Comparison of ENCODE assay signal across 8 cellular contexts in the genomic region with DNA sequence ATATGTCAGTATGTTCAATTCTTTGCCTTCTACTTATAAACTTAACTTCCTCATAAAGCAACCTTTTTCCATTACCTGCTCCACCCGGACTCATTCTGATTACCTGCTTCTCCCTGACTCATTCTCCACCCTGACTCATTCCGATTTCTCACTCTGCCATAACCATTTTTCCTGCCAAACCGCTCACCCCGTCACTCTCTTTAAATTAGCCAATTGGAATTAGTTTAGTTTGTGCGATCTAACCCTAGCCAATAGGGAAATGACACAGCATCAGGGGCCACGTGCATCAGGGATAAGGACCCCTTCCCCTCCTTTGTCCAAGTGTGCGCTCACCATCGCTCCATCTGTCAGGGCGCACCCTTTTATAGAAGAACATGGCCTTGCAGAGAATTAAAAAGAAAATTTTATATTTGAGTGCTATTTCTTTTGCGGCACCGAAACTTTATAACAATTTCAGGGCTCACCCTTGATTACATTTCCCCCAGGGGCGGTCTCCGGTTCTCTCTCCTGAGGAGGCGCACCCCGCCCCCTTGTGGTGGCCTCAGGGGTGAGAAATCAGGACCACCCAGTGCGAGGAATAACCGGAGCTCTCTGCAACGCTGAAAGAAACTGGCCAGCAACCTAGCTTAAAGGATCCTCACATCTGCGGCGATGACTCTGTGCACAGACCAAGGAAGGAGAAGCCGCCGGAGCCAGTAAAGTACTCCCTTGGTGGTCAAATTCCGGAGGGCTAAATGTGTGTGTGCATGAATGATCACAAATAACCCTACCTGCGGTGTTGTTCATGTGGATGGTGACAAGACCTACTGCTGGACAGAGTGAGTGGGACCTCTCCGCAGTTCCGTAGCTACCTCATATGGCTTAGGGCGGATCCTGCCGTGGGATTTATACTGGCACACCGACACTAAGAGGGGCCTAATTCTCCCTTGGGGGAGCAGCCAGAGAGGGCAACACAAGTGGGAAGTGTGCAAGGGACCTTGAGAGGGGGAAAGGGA. TPM values are rescaled to one million over a fixed set of nuclear protein-coding genes. Genes with fewer than 3 reads are reported as not detected.
A peak's percentile ranks its signal among the peaks of the same experiment; 100 is the strongest.
DNase-seq lines count a peak whose midpoint lies in the region; ATAC-seq, FAIRE-seq and TF ChIP-seq lines count a peak whose summit lies in the region.

No MANE protein-coding gene starts in this region.

- DNase-seq in Ammon's horn (ENCODE audit: low spot score) (peak; percentile 74), NCI-H69 (lab: John Stamatoyannopoulos, UW) (peak; percentile 35), germinal center (ENCODE audit: low spot score) (peak; percentile 36), pancreas (peak in 4 of 6 donors; percentile 26 to 65 (median 37)), transverse colon (peak; percentile 34), SW480 (ENCODE audit: low spot score) (no peak)
- DNase-seq in activated effector memory CD4-positive, alpha-beta T cell treated with Interleukin-2 at 50 U/mL for 16 hours = peak; percentile 18

- intact Hi-C loops in pancreas (cut with DNase I) = no loop called here
- intact Hi-C loops in transverse colon (cut with DNase I; ENCODE audit: low total_unique reads) = no loop called here

- H3K27me3 ChIP-seq in pancreas (no peaks in the 10 kb centered on the region), transverse colon (peaks cover 14% of the 10 kb centered on the region)

- H3K9me3 ChIP-seq in pancreas (no peaks in the 10 kb centered on the region), transverse colon (no peaks in the 10 kb centered on the region)

- in situ Hi-C loops in transverse colon (cut with MboI; ENCODE audit: low pct_ligation_motif_present in 1 of 4, low pct_unique_long_range_greater_than_20kb in 1 of 4, low sequenced_read_pairs in 3 of 4) = no loop called here

- H3K4me1 ChIP-seq in pancreas = no peaks in the 10 kb centered on the region
- H3K4me1 ChIP-seq in transverse colon = peaks cover 0 to 11% (median 2%) of the 10 kb centered on the region in 4 donors

- no peaks in the 10 kb centered on the region for H3K36me3 ChIP-seq in pancreas
- no peaks in the 10 kb centered on the region for H3K36me3 ChIP-seq in transverse colon

- ATAC-seq in pancreas = peak in 3 of 4 donors; percentile 62 to 85 (median 64)
- no peak for ATAC-seq in GM18517 (IDR thresholded peaks at IDR 0.05; ENCODE audit: unreplicated experiment)

- H3K27ac ChIP-seq in pancreas = no peak overlapping the region
- no peak overlapping the region for H3K27ac ChIP-seq in transverse colon

- FAIRE-seq in pancreas (lab: Jason Lieb, UNC) = no peak

- WGBS in pancreas, 2 donors = 27 to 32% methylated on average over 29 of the region's 29 CpGs
- WGBS in transverse colon (ENCODE audit: low coverage in 1 of 2), 2 donors = 45 to 59% methylated on average over 13 to 29 of the region's 29 CpGs

- H3K4me3 ChIP-seq in pancreas (no peak overlapping the region), transverse colon (no peak overlapping the region)

- TF ChIP-seq POLR2A in transverse colon (IDR thresholded peaks at IDR 0.05) = no peak

- no peak for TF ChIP-seq EP300 in transverse colon (IDR thresholded peaks at IDR 0.05; ENCODE audit: low read depth)

- peak in 2 of 4 donors; percentile 30 for TF ChIP-seq CTCF in pancreas (IDR thresholded peaks at IDR 0.05)
- peak; percentile 32 to 55 (median 37) for TF ChIP-seq CTCF in transverse colon (IDR thresholded peaks at IDR 0.05)

RNA-seq across cellular contexts. Expression of gene CBR3, which starts 30.3 kb away (rescaled TPM):
- 1 to 10 TPM in 2 of 6 donors, under 1 TPM in 4; 0.16 to 2.4 (median 0.84) TPM for total RNA-seq in pancreas
- polyA plus RNA-seq in pancreas = 1 to 10 TPM; 1.4 to 2.4 TPM
- total RNA-seq in transverse colon = 1 to 10 TPM in 2 of 4 donors, not detected in 2; 3.4 to 5.1 TPM

RNA-seq across cellular contexts. Expression of gene CBR1, which starts 34.8 kb away (rescaled TPM):
- total RNA-seq in pancreas = 10 to 100 TPM in 5 of 6 donors, 1 to 10 TPM in 1; 9.0 to 21.2 (median 13.1) TPM
- polyA plus RNA-seq in pancreas = 10 to 100 TPM; 20.6 to 30.7 TPM
- 100 to 1,000 TPM; 277 to 625 (median 324) TPM for total RNA-seq in transverse colon

RNA-seq across cellular contexts. Expression of gene SETD4, which starts 44.3 kb away (rescaled TPM):
- total RNA-seq in pancreas = 10 to 100 TPM in 1 of 6 donors, 1 to 10 TPM in 5; 5.7 to 16.8 (median 8.2) TPM
- polyA plus RNA-seq in pancreas = 10 to 100 TPM in 1 of 2 donors, 1 to 10 TPM in 1; 8.9 to 12.4 TPM
- 10 to 100 TPM in 3 of 4 donors, 1 to 10 TPM in 1; 5.4 to 35.9 (median 29.4) TPM for total RNA-seq in transverse colon

RNA-seq across cellular contexts. Expression of gene DOP1B, which starts 52.0 kb away (rescaled TPM):
- total RNA-seq in pancreas (10 to 100 TPM in 2 of 6 donors, 1 to 10 TPM in 4; 5.1 to 15.4 (median 7.2) TPM), transverse colon (10 to 100 TPM; 49.4 to 74.4 (median 61.0) TPM)
- 1 to 10 TPM; 3.1 to 4.5 TPM for polyA plus RNA-seq in pancreas

Comparison
In these comparisons a context has a peak if more than half of its experiments do, and no peak if none do; other contexts are left out.
1. RNA of gene CBR1, which starts 34.8 kb away (total RNA-seq): 277 to 625 TPM in transverse colon; 9.0 to 21.2 TPM in pancreas; every median in the first group is over 10 times any median in the second.